In the genomic region with DNA sequence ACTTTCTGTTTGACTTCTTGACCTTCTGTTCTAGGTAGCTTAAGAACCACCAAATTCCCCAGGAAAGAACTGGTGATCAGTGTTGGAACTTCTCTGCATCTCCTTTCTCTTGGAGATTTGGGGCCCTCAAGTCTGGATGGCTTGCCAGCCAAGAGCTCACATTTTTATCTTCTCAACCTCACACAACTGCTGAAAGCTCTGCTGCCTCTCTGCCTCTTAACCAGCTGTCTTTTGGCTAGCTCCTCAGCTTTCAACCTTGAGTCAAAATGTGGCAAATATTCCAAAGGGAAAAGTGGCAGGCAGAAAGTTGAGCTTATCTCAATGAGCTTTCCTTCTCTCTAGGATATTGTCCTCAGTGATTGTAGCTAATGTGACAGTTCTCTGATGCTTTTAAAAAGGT, we compare ENCODE assay signal across 15 cellular contexts.
A peak's percentile ranks its signal among the peaks of the same experiment; 100 is the strongest.
DNase-seq lines count a peak whose midpoint lies in the region; ATAC-seq and TF ChIP-seq lines count a peak whose summit lies in the region.
"Had no signal": no experiment of that assay in that cellular context is flagged by ENCODE, and none has a peak within 500 bp of the region (broad histone marks: within the 10 kb centered on the region; RNA-seq: fewer than 3 reads in every experiment).

No MANE protein-coding gene starts in this region.

- intact Hi-C loops in posterior vena cava (cut with DNase I): no loop called here

- no peaks in the 10 kb centered on the region for H3K36me3 Mint-ChIP-seq in nephron (ENCODE audit: low read depth)
- no peaks in the 10 kb centered on the region for H3K36me3 Mint-ChIP-seq in activated naive CD4-positive, alpha-beta T cell treated with anti-CD3 and anti-CD28 coated beads, Interleukin-2, amount 50 U/mL, for 72 hours
- H3K36me3 Mint-ChIP-seq: CD4-positive, CD25-positive, alpha-beta regulatory T cell; CD8-positive, alpha-beta T cell had no signal

- H3K27me3 Mint-ChIP-seq in nephron (ENCODE audit: low read depth): no peaks in the 10 kb centered on the region

- no peaks in the 10 kb centered on the region for H3K9me3 Mint-ChIP-seq in nephron
- H3K9me3 Mint-ChIP-seq in activated naive CD4-positive, alpha-beta T cell treated with anti-CD3 and anti-CD28 coated beads, Interleukin-2, amount 50 U/mL, for 72 hours: no peaks in the 10 kb centered on the region
- H3K9me3 Mint-ChIP-seq: CD4-positive, CD25-positive, alpha-beta regulatory T cell; CD8-positive, alpha-beta T cell had no signal

- TF ChIP-seq CTCF in nephron (IDR thresholded peaks at IDR 0.05; ENCODE audit: unreplicated experiment in 3 of 3): no peak

- peak; percentile 30 for DNase-seq in LHCN-M2 (ENCODE audit: low read depth)
- peak; percentile 15 for DNase-seq in inferior parietal cortex (ENCODE audit: extremely low spot score)
- peak; percentile 28 for DNase-seq in superior temporal gyrus (ENCODE audit: extremely low spot score)
- no peak for DNase-seq in activated naive CD4-positive, alpha-beta T cell treated with anti-CD3 and anti-CD28 coated beads, Interleukin-2, amount 50 U/mL, for 72 hours (ENCODE audit: low spot score in 2 of 2)
- DNase-seq in posterior vena cava (ENCODE audit: low spot score): no peak
- DNase-seq in HCEC 1CT: no peak
- no peak for DNase-seq in SIG-M5 (lab: John Stamatoyannopoulos, UW)
- DNase-seq: Caco-2; CD4-positive, CD25-positive, alpha-beta regulatory T cell; CD8-positive, alpha-beta T cell; DND-41; GOT3 had no signal

- no peak for ATAC-seq in activated naive CD4-positive, alpha-beta T cell treated with anti-CD3 and anti-CD28 coated beads, Interleukin-2, amount 50 U/mL, for 72 hours
- ATAC-seq: CD8-positive, alpha-beta T cell; HCT116 had no signal

- peaks cover 33% of the 10 kb centered on the region for H3K4me1 Mint-ChIP-seq in nephron
- H3K4me1 Mint-ChIP-seq: B cell had no signal

- H3K4me3 Mint-ChIP-seq in nephron: no peak overlapping the region
- H3K4me3 Mint-ChIP-seq: B cell; CD4-positive, CD25-positive, alpha-beta regulatory T cell; CD8-positive, alpha-beta T cell had no signal

- H3K27ac Mint-ChIP-seq in nephron: peak overlapping the region; percentile 39 to 75 (median 55)
- no peak overlapping the region for H3K27ac Mint-ChIP-seq in activated naive CD4-positive, alpha-beta T cell treated with anti-CD3 and anti-CD28 coated beads, Interleukin-2, amount 50 U/mL, for 72 hours
- H3K27ac Mint-ChIP-seq: B cell; CD4-positive, CD25-positive, alpha-beta regulatory T cell; CD8-positive, alpha-beta T cell had no signal

Comparison
In these comparisons a context has a peak if more than half of its experiments do, and no peak if none do; other contexts are left out.
1. DNase-seq: peak in LHCN-M2 (single experiment), inferior parietal cortex (single experiment) and superior temporal gyrus (single experiment); none in activated naive CD4-positive, alpha-beta T cell treated with anti-CD3 and anti-CD28 coated beads, Interleukin-2, amount 50 U/mL, for 72 hours (0 of 2), posterior vena cava (single experiment), HCEC 1CT (single experiment) and SIG-M5 (single experiment).
2. H3K27ac Mint-ChIP-seq: peak in nephron (3 of 3); none in activated naive CD4-positive, alpha-beta T cell treated with anti-CD3 and anti-CD28 coated beads, Interleukin-2, amount 50 U/mL, for 72 hours (0 of 2).